Comparison of ENCODE assay signal across 30 cellular contexts in genomic region chr5:45225571-45226031, GRCh38.
DNase-seq lines count a peak whose midpoint lies in the region; ATAC-seq and TF ChIP-seq lines count a peak whose summit lies in the region.
"Had no signal": no experiment of that assay in that cellular context is flagged by ENCODE, and none has a peak within 500 bp of the region (broad histone marks: within the 10 kb centered on the region; RNA-seq: fewer than 3 reads in every experiment).

No MANE protein-coding gene starts in this region.

- H3K4me3 Mint-ChIP-seq in endodermal cell, result no peak overlapping the region
- H3K4me3 Mint-ChIP-seq: activated CD8-positive, alpha-beta memory T cell treated with anti-CD3 and anti-CD28 coated beads, Interleukin-2, amount 10 ng/mL, durations not matched to agents 7 days and 5 days; activated naive CD8-positive, alpha-beta T cell treated with anti-CD3 and anti-CD28 coated beads, Interleukin-2, amount 50 U/mL, for 24 hours; activated T-cell treated with anti-CD3 and anti-CD28 coated beads, Interleukin-2, amount 50 U/mL, for 4 hours; nephron progenitor cell; T-cell had no signal

- no peak overlapping the region for H2AFZ ChIP-seq in OCI-LY1 (ENCODE audit: low read length)

- peaks cover 10% of the 10 kb centered on the region for H3K4me1 Mint-ChIP-seq in endodermal cell
- H3K4me1 Mint-ChIP-seq: activated CD8-positive, alpha-beta memory T cell treated with anti-CD3 and anti-CD28 coated beads, Interleukin-2, amount 10 ng/mL, durations not matched to agents 7 days and 5 days; activated naive CD8-positive, alpha-beta T cell treated with anti-CD3 and anti-CD28 coated beads, Interleukin-2, amount 50 U/mL, for 24 hours; nephron progenitor cell; T-cell had no signal

- H3K27me3 Mint-ChIP-seq in endodermal cell (ENCODE audit: insufficient read depth), result no peaks in the 10 kb centered on the region
- H3K27me3 Mint-ChIP-seq: activated CD8-positive, alpha-beta memory T cell treated with anti-CD3 and anti-CD28 coated beads, Interleukin-2, amount 10 ng/mL, durations not matched to agents 7 days and 5 days; activated naive CD8-positive, alpha-beta T cell treated with anti-CD3 and anti-CD28 coated beads, Interleukin-2, amount 50 U/mL, for 24 hours; T-cell had no signal

- TF ChIP-seq POLR2A in esophagus squamous epithelium (IDR thresholded peaks at IDR 0.05), result no peak

- H3K9ac ChIP-seq in OCI-LY1 (ENCODE audit: low read length), result no peak overlapping the region
- H3K9ac ChIP-seq in endodermal cell (ENCODE audit: extremely low read depth, low read length, poor library complexity, severe bottlenecking), result no peak overlapping the region
- H3K9ac ChIP-seq: BLaER1 treated with 17β-estradiol and CSF1 and Interleukin-3, amounts not matched to agents 10 nM and 100 nM had no signal

- no peaks in the 10 kb centered on the region for H3K9me2 ChIP-seq in OCI-LY1 (ENCODE audit: low read depth, low read length)

- H3K4me3 ChIP-seq in OCI-LY1 (ENCODE audit: low read depth, low read length, poor library complexity, severe bottlenecking) (no peak overlapping the region), endodermal cell (ENCODE audit: low read length) (no peak overlapping the region), esophagus squamous epithelium (no peak overlapping the region)
- H3K4me3 ChIP-seq: BLaER1 treated with 17β-estradiol and CSF1 and Interleukin-3, amounts not matched to agents 10 nM and 100 nM; cardiac muscle cell; left ventricle myocardium inferior; transverse colon had no signal

- no peaks in the 10 kb centered on the region for H3F3A ChIP-seq in OCI-LY1 (ENCODE audit: insufficient read depth, low read length)

- H3K9me3 Mint-ChIP-seq in endodermal cell, result peaks cover 11% of the 10 kb centered on the region
- H3K9me3 Mint-ChIP-seq: nephron progenitor cell had no signal

- H3K79me2 ChIP-seq in OCI-LY1 (ENCODE audit: insufficient read depth, low read length), result no peaks in the 10 kb centered on the region

- DNase-seq in D341Med (ENCODE audit: low spot score) (peak; percentile 15), endodermal cell (peak; percentile 56), Right ventricle myocardium inferior (ENCODE audit: missing footprints) (no peak), esophagus squamous epithelium (lab: John Stamatoyannopoulos, UW) (no peak)
- DNase-seq in NK-92 treated with Interleukin-12 subunit alpha and Interleukin-12 subunit beta, amount 100 ng/mL, for 24 hours (lab: John Stamatoyannopoulos, UW), result no peak
- DNase-seq: activated CD4-positive, alpha-beta T cell treated with anti-CD3 and anti-CD28 coated beads, Interleukin-2, amount 50 U/mL, for 1 hour; activated CD4-positive, CD25-positive, alpha-beta regulatory T cell; activated CD8-positive, alpha-beta memory T cell treated with anti-CD3 and anti-CD28 coated beads, Interleukin-2, amount 10 ng/mL, durations not matched to agents 7 days and 5 days; activated naive CD4-positive, alpha-beta T cell; activated naive CD8-positive, alpha-beta T cell treated with anti-CD3 and anti-CD28 coated beads, Interleukin-2, amount 50 U/mL, for 24 hours; activated T-cell treated with anti-CD3 and anti-CD28 coated beads, Interleukin-2, amount 50 U/mL, for 4 hours; COR-L47; effector CD4-positive, alpha-beta T cell; Kasumi-1; left ventricle myocardium inferior; mesenchymal stem cell; NCI-H1694 treated with DMSO at 0.1 percent for 48 hours; NCI-H2171; NCI-H510A; nephron progenitor cell; stimulated activated CD4-positive, alpha-beta T cell treated with anti-CD3 and anti-CD28 coated beads, Interleukin-4, amount 100 ng/mL, for 1 hour; T-cell; transverse colon had no signal

- intact Hi-C loops in Right ventricle myocardium inferior (cut with DNase I) (no loop called here), esophagus squamous epithelium (cut with DNase I) (no loop called here)

- H3K4me1 ChIP-seq in OCI-LY1 (ENCODE audit: insufficient read depth, low read length, severe bottlenecking), result no peaks in the 10 kb centered on the region
- peaks cover 7% of the 10 kb centered on the region for H3K4me1 ChIP-seq in endodermal cell (ENCODE audit: control insufficient read depth, insufficient read depth, low read length)
- H3K4me1 ChIP-seq in esophagus squamous epithelium, result no peaks in the 10 kb centered on the region
- H3K4me1 ChIP-seq: BLaER1 treated with 17β-estradiol and CSF1 and Interleukin-3, amounts not matched to agents 10 nM and 100 nM; left ventricle myocardium inferior; transverse colon had no signal

- WGBS in endodermal cell (ENCODE audit: insufficient coverage in 1 of 2, insufficient read length in 1 of 2), 2 experiments, result 91 to 95% methylated on average over 9 to 25 of the region's 25 CpGs
- WGBS in esophagus squamous epithelium, 2 donors, result no CpG with 5 or more reads among the region's 25 CpGs

- no peak overlapping the region for H3K27ac Mint-ChIP-seq in endodermal cell
- H3K27ac Mint-ChIP-seq: activated CD8-positive, alpha-beta memory T cell treated with anti-CD3 and anti-CD28 coated beads, Interleukin-2, amount 10 ng/mL, durations not matched to agents 7 days and 5 days; activated naive CD8-positive, alpha-beta T cell treated with anti-CD3 and anti-CD28 coated beads, Interleukin-2, amount 50 U/mL, for 24 hours; nephron progenitor cell; T-cell had no signal

- no peak overlapping the region for H3K27ac ChIP-seq in 22Rv1
- H3K27ac ChIP-seq in OCI-LY1 (ENCODE audit: low read depth, low read length, poor library complexity, severe bottlenecking), result no peak overlapping the region
- H3K27ac ChIP-seq in endodermal cell (ENCODE audit: low read depth, low read length), result no peak overlapping the region
- H3K27ac ChIP-seq in esophagus squamous epithelium, result no peak overlapping the region
- H3K27ac ChIP-seq: BLaER1 treated with 17β-estradiol and CSF1 and Interleukin-3, amounts not matched to agents 10 nM and 100 nM; cardiac muscle cell; left ventricle myocardium inferior; transverse colon had no signal

- H3K9me3 ChIP-seq in OCI-LY1 (ENCODE audit: low read length) (no peaks in the 10 kb centered on the region), endodermal cell (ENCODE audit: control insufficient read depth, low read length) (no peaks in the 10 kb centered on the region), esophagus squamous epithelium (peaks cover 0 to 6% (median 0%) of the 10 kb centered on the region in 3 donors)
- H3K9me3 ChIP-seq: left ventricle myocardium inferior, transverse colon had no signal

- H3K27me3 ChIP-seq in OCI-LY1 (ENCODE audit: insufficient read depth, low read length), result no peaks in the 10 kb centered on the region
- H3K27me3 ChIP-seq in endodermal cell (ENCODE audit: control insufficient read depth, insufficient read depth, low read length, poor library complexity, severe bottlenecking), result no peaks in the 10 kb centered on the region
- H3K27me3 ChIP-seq in esophagus squamous epithelium, result no peaks in the 10 kb centered on the region
- H3K27me3 ChIP-seq: BLaER1 treated with 17β-estradiol and CSF1 and Interleukin-3, amounts not matched to agents 10 nM and 100 nM; cardiac muscle cell; transverse colon had no signal

- H4K20me1 ChIP-seq in OCI-LY1 (ENCODE audit: insufficient read depth, low read length), result no peaks in the 10 kb centered on the region
- H4K20me1 ChIP-seq: BLaER1 treated with 17β-estradiol and CSF1 and Interleukin-3, amounts not matched to agents 10 nM and 100 nM had no signal

- no peak overlapping the region for H3K4me2 ChIP-seq in OCI-LY1 (ENCODE audit: low read length)
- H3K4me2 ChIP-seq: BLaER1 treated with 17β-estradiol and CSF1 and Interleukin-3, amounts not matched to agents 10 nM and 100 nM had no signal

- no peaks in the 10 kb centered on the region for H3K36me3 Mint-ChIP-seq in endodermal cell (ENCODE audit: low read depth)
- H3K36me3 Mint-ChIP-seq: activated CD8-positive, alpha-beta memory T cell treated with anti-CD3 and anti-CD28 coated beads, Interleukin-2, amount 10 ng/mL, durations not matched to agents 7 days and 5 days; T-cell had no signal

- H3K36me3 ChIP-seq in OCI-LY1 (ENCODE audit: insufficient read depth, low read length), result no peaks in the 10 kb centered on the region
- H3K36me3 ChIP-seq in endodermal cell (ENCODE audit: control insufficient read depth, insufficient read depth, low read length), result no peaks in the 10 kb centered on the region
- no peaks in the 10 kb centered on the region for H3K36me3 ChIP-seq in esophagus squamous epithelium
- H3K36me3 ChIP-seq: BLaER1 treated with 17β-estradiol and CSF1 and Interleukin-3, amounts not matched to agents 10 nM and 100 nM; cardiac muscle cell; left ventricle myocardium inferior; transverse colon had no signal

- peak; percentile 11; the same call in 1 of the 2 replicates for TF ChIP-seq CTCF in 22Rv1 (IDR thresholded peaks at IDR 0.05)
- TF ChIP-seq CTCF in OCI-LY1 (IDR thresholded peaks at IDR 0.05; ENCODE audit: low read length), result peak; percentile 13; the same call in 1 of the 2 replicates
- TF ChIP-seq CTCF in endodermal cell (conservative IDR thresholded peaks at IDR 0.05), result peak; percentile 23
- no peak for TF ChIP-seq CTCF in esophagus squamous epithelium (IDR thresholded peaks at IDR 0.05)

- no peak for ATAC-seq in GM18867 (IDR thresholded peaks at IDR 0.05; ENCODE audit: unreplicated experiment)
- no peak for ATAC-seq in Right ventricle myocardium inferior
- ATAC-seq: activated CD8-positive, alpha-beta memory T cell treated with anti-CD3 and anti-CD28 coated beads, Interleukin-2, amount 10 ng/mL, durations not matched to agents 7 days and 5 days; activated naive CD8-positive, alpha-beta T cell treated with anti-CD3 and anti-CD28 coated beads, Interleukin-2, amount 50 U/mL, for 24 hours; activated T-cell treated with anti-CD3 and anti-CD28 coated beads, Interleukin-2, amount 50 U/mL, for 4 hours; HepG2; Panc1; T-cell had no signal

Comparison
In these comparisons a context has a peak if more than half of its experiments do, and no peak if none do; other contexts are left out.
1. CTCF ChIP-seq: peak in 22Rv1 (single experiment), OCI-LY1 (single experiment) and endodermal cell (single experiment); none in esophagus squamous epithelium (0 of 6).
2. DNase-seq: peak in D341Med (single experiment) and endodermal cell (single experiment); none in Right ventricle myocardium inferior (single experiment), NK-92 treated with Interleukin-12 subunit alpha and Interleukin-12 subunit beta, amount 100 ng/mL, for 24 hours (single experiment) and esophagus squamous epithelium (single experiment).